In genomic region chr11:125874556-125875124, GRCh38 we compare ENCODE assay signal across 9 cellular contexts. TPM values are rescaled to one million over a fixed set of nuclear protein-coding genes. Genes with fewer than 3 reads are reported as not detected.
A peak's percentile ranks its signal among the peaks of the same experiment; 100 is the strongest.
DNase-seq lines count a peak whose midpoint lies in the region; ATAC-seq, FAIRE-seq and TF ChIP-seq lines count a peak whose summit lies in the region.
"Had no signal": no experiment of that assay in that cellular context is flagged by ENCODE, and none has a peak within 500 bp of the region (broad histone marks: within the 10 kb centered on the region; RNA-seq: fewer than 3 reads in every experiment).

No MANE protein-coding gene starts in this region.

- dilution Hi-C loops in endothelial cell of umbilical vein (cut with MboI; ENCODE audit: extremely low pct_ligation_motif_present, low sequenced_read_pairs): no loop called here

- H3K4me3 ChIP-seq in A549 (no peak overlapping the region), WERI-Rb-1 (ENCODE audit: low read depth, low read length) (no peak overlapping the region), endothelial cell of umbilical vein (replicated peaks in 1 of 3; ENCODE audit: insufficient read depth in 1 of 3, low read depth in 1 of 3, low read length in 3 of 3) (no peak overlapping the region), mesendoderm (ENCODE audit: low read length) (no peak overlapping the region)
- H3K4me3 ChIP-seq: skin epidermis had no signal

- CTCF ChIA-PET in A549 (lab: Yijun Ruan, JAX) (interaction anchor here (1.3 to 1.5 kb wide), 2 partner anchors 150 to 248 kb away, joined by 3 to 5 read pairs; no protein-coding TSS in a partner anchor), endothelial cell of umbilical vein (lab: Charles Lee) (interaction anchor here (0.7 to 2.4 kb wide), 15 partner anchors 11 to 451 kb away, joined by 3 to 29 read pairs (median 3); partner anchors contain the start of gene PUS3)

- H4K8ac ChIP-seq in mesendoderm (ENCODE audit: low read depth, low read length): no peak overlapping the region

- H3K27ac ChIP-seq in A549 (no peak overlapping the region), WERI-Rb-1 (no peak overlapping the region), endothelial cell of umbilical vein (ENCODE audit: insufficient read depth, low read depth, low read length) (no peak overlapping the region), mesendoderm (ENCODE audit: low read depth, low read length) (no peak overlapping the region)
- H3K27ac ChIP-seq: skin epidermis had no signal

- H3K9ac ChIP-seq in endothelial cell of umbilical vein (replicated peaks; ENCODE audit: extremely low read depth, insufficient read depth, low read length): no peak overlapping the region
- H3K9ac ChIP-seq in mesendoderm (ENCODE audit: low read length): no peak overlapping the region

- WGBS in A549 (ENCODE audit: missing lambda C conversion rate): 12% methylated on average over 8 of the region's 8 CpGs
- WGBS in mesendoderm (ENCODE audit: extremely low coverage, insufficient coverage, low lambda C conversion rate): no CpG with 5 or more reads among the region's 8 CpGs

- H3K23ac ChIP-seq in mesendoderm (ENCODE audit: low read length): no peak overlapping the region

- H3K4ac ChIP-seq in mesendoderm (ENCODE audit: low read depth, low read length): no peak overlapping the region

- no peak overlapping the region for H4K5ac ChIP-seq in mesendoderm (ENCODE audit: low read length)

- TF ChIP-seq EP300 in A549 (IDR thresholded peaks at IDR 0.05): no peak

- no peaks in the 10 kb centered on the region for H4K20me1 ChIP-seq in endothelial cell of umbilical vein (replicated peaks; ENCODE audit: control insufficient read depth, extremely low read depth, insufficient read depth, low read length)

- TF ChIP-seq POLR2A in A549 (IDR thresholded peaks at IDR 0.05; ENCODE audit: low read length) (no peak), endothelial cell of umbilical vein (IDR thresholded peaks at IDR 0.05; ENCODE audit: low read depth, low read length) (no peak)

- H2BK5ac ChIP-seq in mesendoderm (ENCODE audit: low read length): no peak overlapping the region

- H3K79me1 ChIP-seq in mesendoderm (ENCODE audit: low read length): no peaks in the 10 kb centered on the region

- intact Hi-C loops in endothelial cell of umbilical vein (cut with micrococcal nuclease): loop anchor here (1.0 to 10.0 kb wide), 7 partner anchors 150 to 780 kb away; partner anchors contain the start of genes EI24 and PKNOX2

- peak; percentile 62 for TF ChIP-seq CTCF in A549 (IDR thresholded peaks at IDR 0.05)
- TF ChIP-seq CTCF in GM10266 (IDR thresholded peaks at IDR 0.05; ENCODE audit: control insufficient read depth, insufficient read depth, low read depth, missing control alignments): peak; percentile 89
- peak; percentile 86 for TF ChIP-seq CTCF in WERI-Rb-1 (IDR thresholded peaks at IDR 0.05; ENCODE audit: low read depth, low read length)
- TF ChIP-seq CTCF in endothelial cell of umbilical vein (IDR thresholded peaks at IDR 0.05; ENCODE audit: extremely low read depth in 1 of 2, insufficient read depth in 1 of 2, low read depth in 1 of 2, low read length in 2 of 2): peak; percentile 70 to 77

- FAIRE-seq in A549 (lab: Jason Lieb, UNC) (no peak), endothelial cell of umbilical vein (lab: Jason Lieb, UNC) (peak; percentile 86)

- H3K27me3 ChIP-seq in WERI-Rb-1 (ENCODE audit: insufficient read depth, low read depth, severe bottlenecking) (peaks cover 7% of the 10 kb centered on the region), endothelial cell of umbilical vein (ENCODE audit: control insufficient read depth in 2 of 2, insufficient read depth in 2 of 2, low read length in 2 of 2) (no peaks in the 10 kb centered on the region), mesendoderm (ENCODE audit: insufficient read depth, low read length, poor library complexity) (no peaks in the 10 kb centered on the region)

- TF ChIP-seq RAD21 in A549 (conservative IDR thresholded peaks at IDR 0.05 in 1 of 2, IDR thresholded peaks at IDR 0.05 in 1 of 2): peak; percentile 69 to 80

- no TSS peak for BruUV-seq in endothelial cell of umbilical vein (replicated peaks; lab: Mats Ljungman, UMichigan)

- H2BK15ac ChIP-seq in mesendoderm (replicated peaks; ENCODE audit: low read depth): no peak overlapping the region

- no peak overlapping the region for H2BK120ac ChIP-seq in mesendoderm (ENCODE audit: low read depth, low read length)

- DNase-seq in A549 (ENCODE audit: low read depth in 1 of 2, low spot score in 1 of 2) (peak; percentile 25 to 56), GM10266 (ENCODE audit: extremely low spot score) (peak; percentile 54), NCI-H2107 (lab: John Stamatoyannopoulos, UW) (peak; percentile 1), WERI-Rb-1 (peak; percentile 67), endothelial cell of umbilical vein (ENCODE audit: low read depth, low spot score) (peak; percentile 66), mesendoderm (peak; percentile 82), superior temporal gyrus (ENCODE audit: extremely low spot score) (peak; percentile 95)

- POLR2A ChIA-PET in A549 (lab: Yijun Ruan, JAX): no interaction called here
- POLR2A ChIA-PET in endothelial cell of umbilical vein (lab: Charles Lee): no interaction called here

- peaks cover 6% of the 10 kb centered on the region; the same call in 1 of the 3 replicates for H3K9me3 ChIP-seq in A549
- no peaks in the 10 kb centered on the region for H3K9me3 ChIP-seq in WERI-Rb-1 (ENCODE audit: severe bottlenecking)
- no peaks in the 10 kb centered on the region for H3K9me3 ChIP-seq in endothelial cell of umbilical vein (replicated peaks; ENCODE audit: control insufficient read depth, insufficient read depth, low read length)

- H2AK5ac ChIP-seq in mesendoderm (ENCODE audit: low read length): no peak overlapping the region

- no peak overlapping the region for H3K18ac ChIP-seq in mesendoderm (ENCODE audit: low read length)

- H3K4me1 ChIP-seq in A549 (no peaks in the 10 kb centered on the region), endothelial cell of umbilical vein (ENCODE audit: control insufficient read depth, extremely low read depth, insufficient read depth, low read length) (no peaks in the 10 kb centered on the region), mesendoderm (ENCODE audit: control insufficient read depth, low read depth, low read length) (no peaks in the 10 kb centered on the region)

- no peak overlapping the region for H3K56ac ChIP-seq in mesendoderm (ENCODE audit: low read length)

- H3K79me2 ChIP-seq in endothelial cell of umbilical vein (ENCODE audit: control insufficient read depth, insufficient read depth, low read length): no peaks in the 10 kb centered on the region
- H3K79me2 ChIP-seq in mesendoderm (ENCODE audit: control insufficient read depth, insufficient read depth, low read length): no peaks in the 10 kb centered on the region

- no peaks in the 10 kb centered on the region for H3K36me3 ChIP-seq in WERI-Rb-1
- H3K36me3 ChIP-seq in endothelial cell of umbilical vein (ENCODE audit: control insufficient read depth in 2 of 2, extremely low read depth in 1 of 2, insufficient read depth in 2 of 2, low read length in 2 of 2): no peaks in the 10 kb centered on the region
- H3K36me3 ChIP-seq in mesendoderm (ENCODE audit: control insufficient read depth, insufficient read depth, low read length): no peaks in the 10 kb centered on the region

- H3K9me1 ChIP-seq in endothelial cell of umbilical vein (replicated peaks; ENCODE audit: control insufficient read depth, extremely low read depth, insufficient read depth, low read length): no peaks in the 10 kb centered on the region

- H3K4me2 ChIP-seq in A549 (no peak overlapping the region), endothelial cell of umbilical vein (ENCODE audit: insufficient read depth, low read length) (no peak overlapping the region), mesendoderm (ENCODE audit: low read length) (no peak overlapping the region)

- ATAC-seq in A549 (peak; percentile 90 to 98), HG02884 (IDR thresholded peaks at IDR 0.05; ENCODE audit: unreplicated experiment) (peak; percentile 83)

- H2AFZ ChIP-seq in endothelial cell of umbilical vein (ENCODE audit: low read depth, low read length): no peak overlapping the region

RNA-seq across cellular contexts. Expression of gene HYLS1, which starts 12.8 kb away (rescaled TPM):
- polyA plus RNA-seq in A549 (2011; rRNA removed) (15.1 and 18.7 TPM in 2 replicates), A549 (2017; fragmentation: RNase III; extraction: RNeasy Plus Mini Kit Qiagen cat#74134 plus additional on column Dnase treatment) (14.6 to 16.0 TPM (median 14.9 TPM) in 3 replicates), endothelial cell of umbilical vein (3.7 and 4.7 TPM in 2 replicates)
- 5.8 and 6.2 TPM in 2 replicates for polyA plus RNA-seq in A549 (2012; cell fraction: cytosol; rRNA removed)
- polyA plus RNA-seq in A549 (2012; cell fraction: nucleus; rRNA removed): 3.5 and 4.0 TPM in 2 replicates
- polyA minus RNA-seq in A549 (2011; rRNA and poly(A)+ RNA removed): 8.6 and 8.8 TPM in 2 replicates
- total RNA-seq in endothelial cell of umbilical vein: 9.4 and 12.6 TPM in 2 replicates
- 6.9 and 7.5 TPM in 2 replicates for polyA plus RNA-seq in endothelial cell of umbilical vein (2011; cell fraction: cytosol; rRNA removed)
- 4.5 and 6.2 TPM in 2 replicates for polyA plus RNA-seq in endothelial cell of umbilical vein (2011; cell fraction: nucleus; rRNA removed)
- polyA plus RNA-seq in endothelial cell of umbilical vein (2012): 9.3 and 12.4 TPM in 2 replicates
- polyA minus RNA-seq in endothelial cell of umbilical vein: 5.4 and 6.2 TPM in 2 replicates
- not detected for polyA minus RNA-seq in endothelial cell of umbilical vein (2011; cell fraction: cytosol; rRNA and poly(A)+ RNA removed)
- polyA minus RNA-seq in endothelial cell of umbilical vein (2011; cell fraction: nucleus; rRNA and poly(A)+ RNA removed): 3.4 and 4.9 TPM in 2 replicates
- polyA plus RNA-seq in mesendoderm (2013, experiment 1 of 2): 10.4 TPM
- polyA plus RNA-seq in mesendoderm (2013, experiment 2 of 2): 10.0 TPM

RNA-seq across cellular contexts. Expression of gene PUS3, which starts 28.4 kb away (rescaled TPM):
- polyA plus RNA-seq in A549 (2011; rRNA removed) (7.4 and 8.0 TPM in 2 replicates), A549 (2017; fragmentation: RNase III; extraction: RNeasy Plus Mini Kit Qiagen cat#74134 plus additional on column Dnase treatment) (5.0 to 8.8 TPM (median 8.2 TPM) in 3 replicates), endothelial cell of umbilical vein (4.6 and 5.1 TPM in 2 replicates)
- 1.9 TPM in 2 replicates for polyA plus RNA-seq in A549 (2012; cell fraction: cytosol; rRNA removed)
- polyA plus RNA-seq in A549 (2012; cell fraction: nucleus; rRNA removed): 0.65 and 1.2 TPM in 2 replicates
- 4.0 and 4.3 TPM in 2 replicates for polyA minus RNA-seq in A549 (2011; rRNA and poly(A)+ RNA removed)
- 10.3 and 15.1 TPM in 2 replicates for total RNA-seq in endothelial cell of umbilical vein
- 6.9 and 7.4 TPM in 2 replicates for polyA plus RNA-seq in endothelial cell of umbilical vein (2011; cell fraction: cytosol; rRNA removed)
- polyA plus RNA-seq in endothelial cell of umbilical vein (2011; cell fraction: nucleus; rRNA removed): 3.0 and 3.7 TPM in 2 replicates
- polyA plus RNA-seq in endothelial cell of umbilical vein (2012): 13.5 and 20.7 TPM in 2 replicates
- 6.0 TPM in 2 replicates for polyA minus RNA-seq in endothelial cell of umbilical vein
- polyA minus RNA-seq in endothelial cell of umbilical vein (2011; cell fraction: cytosol; rRNA and poly(A)+ RNA removed): 4.1 TPM
- polyA minus RNA-seq in endothelial cell of umbilical vein (2011; cell fraction: nucleus; rRNA and poly(A)+ RNA removed): 1.4 and 2.9 TPM in 2 replicates
- 24.3 TPM for polyA plus RNA-seq in mesendoderm (2013, experiment 1 of 2)
- polyA plus RNA-seq in mesendoderm (2013, experiment 2 of 2): 25.5 TPM

RNA-seq across cellular contexts. Expression of gene DDX25, which starts 29.7 kb away (rescaled TPM):
- polyA plus RNA-seq in A549 (2011; rRNA removed) (0.01 and 0.05 TPM in 2 replicates), A549 (2017; fragmentation: RNase III; extraction: RNeasy Plus Mini Kit Qiagen cat#74134 plus additional on column Dnase treatment) (0.07 TPM in 1 of 3 replicates, not detected in the others), endothelial cell of umbilical vein (not detected in 2 replicates)
- polyA plus RNA-seq in A549 (2012; cell fraction: cytosol; rRNA removed): not detected in 2 replicates
- polyA plus RNA-seq in A549 (2012; cell fraction: nucleus; rRNA removed): 0.07 and 0.18 TPM in 2 replicates
- 0.66 TPM in 1 of 2 replicates, not detected in the other for polyA minus RNA-seq in A549 (2011; rRNA and poly(A)+ RNA removed)
- total RNA-seq in endothelial cell of umbilical vein: not detected in 2 replicates
- polyA plus RNA-seq in endothelial cell of umbilical vein (2011; cell fraction: cytosol; rRNA removed): 0.03 TPM in 1 of 2 replicates, not detected in the other
- 0.13 and 0.24 TPM in 2 replicates for polyA plus RNA-seq in endothelial cell of umbilical vein (2011; cell fraction: nucleus; rRNA removed)
- polyA plus RNA-seq in endothelial cell of umbilical vein (2012): not detected in 2 replicates
- polyA minus RNA-seq in endothelial cell of umbilical vein: not detected in 2 replicates
- not detected for polyA minus RNA-seq in endothelial cell of umbilical vein (2011; cell fraction: cytosol; rRNA and poly(A)+ RNA removed)
- polyA minus RNA-seq in endothelial cell of umbilical vein (2011; cell fraction: nucleus; rRNA and poly(A)+ RNA removed): not detected in 2 replicates
- 11.5 TPM for polyA plus RNA-seq in mesendoderm (2013, experiment 1 of 2)
- polyA plus RNA-seq in mesendoderm (2013, experiment 2 of 2): 13.2 TPM

RNA-seq across cellular contexts. Expression of gene PATE4, which starts 41.5 kb away (rescaled TPM):
- polyA plus RNA-seq in A549 (2011; rRNA removed) (not detected in 2 replicates), A549 (2017; fragmentation: RNase III; extraction: RNeasy Plus Mini Kit Qiagen cat#74134 plus additional on column Dnase treatment) (not detected in 3 replicates), endothelial cell of umbilical vein (not detected in 2 replicates)
- not detected in 2 replicates for polyA plus RNA-seq in A549 (2012; cell fraction: cytosol; rRNA removed)
- not detected in 2 replicates for polyA plus RNA-seq in A549 (2012; cell fraction: nucleus; rRNA removed)
- not detected in 2 replicates for polyA minus RNA-seq in A549 (2011; rRNA and poly(A)+ RNA removed)
- not detected in 2 replicates for total RNA-seq in endothelial cell of umbilical vein
- polyA plus RNA-seq in endothelial cell of umbilical vein (2011; cell fraction: cytosol; rRNA removed): not detected in 2 replicates
- polyA plus RNA-seq in endothelial cell of umbilical vein (2011; cell fraction: nucleus; rRNA removed): not detected in 2 replicates
- 0.08 TPM in 1 of 2 replicates, not detected in the other for polyA plus RNA-seq in endothelial cell of umbilical vein (2012)
- polyA minus RNA-seq in endothelial cell of umbilical vein: not detected in 2 replicates
- polyA minus RNA-seq in endothelial cell of umbilical vein (2011; cell fraction: cytosol; rRNA and poly(A)+ RNA removed): not detected
- not detected in 2 replicates for polyA minus RNA-seq in endothelial cell of umbilical vein (2011; cell fraction: nucleus; rRNA and poly(A)+ RNA removed)
- polyA plus RNA-seq in mesendoderm (2013, experiment 1 of 2): not detected
- not detected for polyA plus RNA-seq in mesendoderm (2013, experiment 2 of 2)

Comparison
In these comparisons a context has a peak if more than half of its experiments do, and no peak if none do; other contexts are left out.
1. DNase-seq: peak in every context shown above with its lines; median percentile 95 in superior temporal gyrus; 82 in mesendoderm; 67 in WERI-Rb-1; 66 in endothelial cell of umbilical vein; 54 in GM10266; 40 in A549; 1 in NCI-H2107.